In the genomic region with DNA sequence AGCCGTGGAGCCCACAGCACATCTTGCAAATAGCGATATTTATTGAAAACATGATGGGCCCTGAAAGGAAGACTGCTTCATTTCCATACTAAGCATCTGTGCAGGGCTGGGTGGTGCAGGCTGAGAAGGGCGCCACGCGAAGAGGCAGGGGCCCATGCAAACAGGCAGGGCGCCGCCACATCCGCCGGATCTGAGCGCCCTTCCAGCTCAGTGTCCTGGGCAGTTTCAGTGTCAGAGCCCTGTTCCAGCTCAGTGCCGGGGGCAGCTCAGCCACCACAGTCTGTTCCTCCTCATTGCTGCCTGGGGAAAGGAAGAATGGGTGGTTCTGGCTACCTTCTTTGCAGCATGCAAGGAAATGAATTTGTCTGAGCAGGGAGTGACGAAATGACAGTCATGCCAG, we compare ENCODE assay signal across 24 cellular contexts.
"Had no signal": no experiment of that assay in that cellular context is flagged by ENCODE, and none has a peak within 500 bp of the region (broad histone marks: within the 10 kb centered on the region; RNA-seq: fewer than 3 reads in every experiment).

No MANE protein-coding gene starts in this region.

- H3K4me3 ChIP-seq: cardiac muscle cell, hepatocyte, lung, thoracic aorta, upper lobe of right lung had no signal

- H3K4me2 ChIP-seq: hepatocyte had no signal

- H3K36me3 ChIP-seq: thoracic aorta, upper lobe of right lung had no signal

- H2AFZ ChIP-seq: hepatocyte had no signal

- DNase-seq: activated CD4-positive, alpha-beta T cell treated with anti-CD3 and anti-CD28 coated beads, Interleukin-2, amount 10 ng/mL, durations not matched to agents 24 days and 14 days; activated CD8-positive, alpha-beta memory T cell treated with anti-CD3 and anti-CD28 coated beads, Interleukin-2, amount 10 ng/mL, durations not matched to agents 7 days and 5 days; activated CD8-positive, alpha-beta T cell treated with anti-CD3 and anti-CD28 coated beads for 36 hours; activated effector memory CD4-positive, alpha-beta T cell treated with anti-CD3 and anti-CD28 coated beads, Interleukin-2, amount 50 U/mL, for 16 hours; activated naive CD4-positive, alpha-beta T cell treated with anti-CD3 and anti-CD28 coated beads, Interleukin-2, amount 10 ng/mL, durations not matched to agents 7 days and 5 days; activated T-cell treated with anti-CD3 and anti-CD28 coated beads for 4 hours; cortex of kidney; effector CD8-positive, alpha-beta T cell; foreskin melanocyte; immature natural killer cell; naive thymus-derived CD8-positive, alpha-beta T cell; retina; stimulated activated CD4-positive, alpha-beta T cell treated with anti-CD3 and anti-CD28 coated beads, Interleukin-4, amount 100 ng/mL, for 1 hour; stimulated activated naive CD4-positive, alpha-beta T cell; upper lobe of right lung had no signal

- H3K27ac ChIP-seq: cardiac muscle cell, hepatocyte, thoracic aorta, upper lobe of right lung, VCaP had no signal

- H3K4me1 Mint-ChIP-seq: activated CD4-positive, alpha-beta T cell treated with anti-CD3 and anti-CD28 coated beads, Interleukin-2, amount 10 ng/mL, durations not matched to agents 24 days and 14 days; activated naive CD4-positive, alpha-beta T cell treated with anti-CD3 and anti-CD28 coated beads, Interleukin-2, amount 10 ng/mL, durations not matched to agents 7 days and 5 days; naive thymus-derived CD8-positive, alpha-beta T cell had no signal

- H3K4me1 ChIP-seq: upper lobe of right lung had no signal

- H3K27ac Mint-ChIP-seq: activated CD4-positive, alpha-beta T cell treated with anti-CD3 and anti-CD28 coated beads, Interleukin-2, amount 10 ng/mL, durations not matched to agents 24 days and 14 days; activated CD8-positive, alpha-beta memory T cell treated with anti-CD3 and anti-CD28 coated beads, Interleukin-2, amount 10 ng/mL, durations not matched to agents 7 days and 5 days; activated CD8-positive, alpha-beta T cell treated with anti-CD3 and anti-CD28 coated beads for 36 hours; activated naive CD4-positive, alpha-beta T cell treated with anti-CD3 and anti-CD28 coated beads, Interleukin-2, amount 10 ng/mL, durations not matched to agents 7 days and 5 days; immature natural killer cell; naive thymus-derived CD8-positive, alpha-beta T cell; progenitor cell of endocrine pancreas; T-helper 2 cell treated with Interferon-gamma antibody and Interleukin-4, amounts not matched to agents 5 μg/mL and 100 μg/mL, for 36 hours had no signal

- H3K27me3 ChIP-seq: cardiac muscle cell, hepatocyte, upper lobe of right lung had no signal

- H3K4me3 Mint-ChIP-seq: activated CD4-positive, alpha-beta T cell treated with anti-CD3 and anti-CD28 coated beads, Interleukin-2, amount 10 ng/mL, durations not matched to agents 24 days and 14 days; activated CD8-positive, alpha-beta memory T cell treated with anti-CD3 and anti-CD28 coated beads, Interleukin-2, amount 10 ng/mL, durations not matched to agents 7 days and 5 days; activated CD8-positive, alpha-beta T cell treated with anti-CD3 and anti-CD28 coated beads for 36 hours; activated naive CD4-positive, alpha-beta T cell treated with anti-CD3 and anti-CD28 coated beads, Interleukin-2, amount 10 ng/mL, durations not matched to agents 7 days and 5 days; immature natural killer cell; naive thymus-derived CD8-positive, alpha-beta T cell; T-helper 2 cell treated with Interferon-gamma antibody and Interleukin-4, amounts not matched to agents 5 μg/mL and 100 μg/mL, for 36 hours had no signal

- ATAC-seq: activated CD4-positive, CD25-positive, alpha-beta regulatory T cell treated with anti-CD3 and anti-CD28 coated beads, Interleukin-2, amount 50 U/mL, for 24 hours; activated CD8-positive, alpha-beta memory T cell treated with anti-CD3 and anti-CD28 coated beads, Interleukin-2, amount 10 ng/mL, durations not matched to agents 7 days and 5 days; activated CD8-positive, alpha-beta T cell treated with anti-CD3 and anti-CD28 coated beads for 36 hours; left lobe of liver; naive thymus-derived CD8-positive, alpha-beta T cell; upper lobe of right lung had no signal

- H3K27me3 Mint-ChIP-seq: activated CD8-positive, alpha-beta T cell treated with anti-CD3 and anti-CD28 coated beads for 36 hours; activated naive CD4-positive, alpha-beta T cell treated with anti-CD3 and anti-CD28 coated beads, Interleukin-2, amount 10 ng/mL, durations not matched to agents 7 days and 5 days had no signal

- H3K36me3 Mint-ChIP-seq: activated CD8-positive, alpha-beta memory T cell treated with anti-CD3 and anti-CD28 coated beads, Interleukin-2, amount 10 ng/mL, durations not matched to agents 7 days and 5 days; activated naive CD4-positive, alpha-beta T cell treated with anti-CD3 and anti-CD28 coated beads, Interleukin-2, amount 10 ng/mL, durations not matched to agents 7 days and 5 days; naive thymus-derived CD8-positive, alpha-beta T cell had no signal

- H3K9me3 ChIP-seq: thoracic aorta, upper lobe of right lung had no signal

- H3K9me3 Mint-ChIP-seq: activated CD4-positive, alpha-beta T cell treated with anti-CD3 and anti-CD28 coated beads, Interleukin-2, amount 10 ng/mL, durations not matched to agents 24 days and 14 days; activated CD8-positive, alpha-beta T cell treated with anti-CD3 and anti-CD28 coated beads for 36 hours; activated naive CD4-positive, alpha-beta T cell treated with anti-CD3 and anti-CD28 coated beads, Interleukin-2, amount 10 ng/mL, durations not matched to agents 7 days and 5 days; immature natural killer cell; T-helper 2 cell treated with Interferon-gamma antibody and Interleukin-4, amounts not matched to agents 5 μg/mL and 100 μg/mL, for 36 hours had no signal

- H3K79me2 ChIP-seq: hepatocyte had no signal
